In the genomic region with DNA sequence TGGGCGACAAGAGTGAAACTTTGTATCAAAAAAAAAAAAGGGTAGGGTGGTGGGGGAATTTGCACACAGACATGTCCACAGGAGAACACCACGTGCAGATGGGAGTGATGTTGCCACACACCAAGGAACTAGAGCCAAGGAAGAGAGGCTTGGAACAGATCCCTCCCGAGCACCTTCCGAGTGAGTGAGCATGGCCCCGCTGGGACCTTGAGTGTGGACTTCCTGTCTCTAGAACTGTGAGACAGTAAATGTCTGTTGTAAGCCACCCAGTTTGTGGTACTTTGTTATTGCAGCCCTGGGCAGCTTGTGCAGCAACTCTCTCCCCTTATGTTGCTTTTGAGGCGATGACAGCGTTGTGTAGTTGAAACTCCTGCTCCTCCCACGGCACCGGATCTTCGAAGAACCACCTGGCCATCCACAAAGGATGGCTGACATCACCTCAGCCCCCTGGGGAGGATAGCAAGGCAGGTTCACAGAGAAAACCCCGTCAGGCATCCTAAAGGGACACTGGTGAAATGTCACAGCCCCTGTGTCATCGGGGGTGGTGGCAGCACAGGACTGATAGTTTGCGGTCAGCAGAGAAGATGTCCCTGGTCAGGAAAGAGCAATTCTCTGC, we compare ENCODE assay signal across 2 cellular contexts.
TF ChIP-seq lines count a peak whose summit lies in the region.

No MANE protein-coding gene starts in this region.

TF ChIP-seq in A549, 52 proteins besides CTCF, POLR2A, EP300 and RAD21 (continued from another document):
- TF ChIP-seq EHF (CRISPR knock-in tag; IDR thresholded peaks at IDR 0.05) (no peak), RARB (CRISPR knock-in tag; IDR thresholded peaks at IDR 0.05) (no peak), CEBPB (IDR thresholded peaks at IDR 0.05) (no peak), HEYL (CRISPR knock-in tag; IDR thresholded peaks at IDR 0.05) (no peak), MAFK (IDR thresholded peaks at IDR 0.05; ENCODE audit: partially characterized antibody) (no peak), CHD4 (IDR thresholded peaks at IDR 0.05; ENCODE audit: borderline replicate concordance) (no peak), EHMT2 (IDR thresholded peaks at IDR 0.05; ENCODE audit: low read depth) (no peak), CHD2 (IDR thresholded peaks at IDR 0.05; ENCODE audit: low read length, partially characterized antibody) (no peak), HMGXB4 (CRISPR knock-in tag; IDR thresholded peaks at IDR 0.05; ENCODE audit: borderline replicate concordance) (no peak), ZFP36 (IDR thresholded peaks at IDR 0.05; ENCODE audit: borderline replicate concordance, partially characterized antibody) (no peak), HOXA7 (CRISPR knock-in tag; IDR thresholded peaks at IDR 0.05) (no peak), KDM1A (IDR thresholded peaks at IDR 0.05; ENCODE audit: low read depth) (no peak), TFCP2L1 (CRISPR knock-in tag; IDR thresholded peaks at IDR 0.05) (no peak)
- TF ChIP-seq, protein P1, sequence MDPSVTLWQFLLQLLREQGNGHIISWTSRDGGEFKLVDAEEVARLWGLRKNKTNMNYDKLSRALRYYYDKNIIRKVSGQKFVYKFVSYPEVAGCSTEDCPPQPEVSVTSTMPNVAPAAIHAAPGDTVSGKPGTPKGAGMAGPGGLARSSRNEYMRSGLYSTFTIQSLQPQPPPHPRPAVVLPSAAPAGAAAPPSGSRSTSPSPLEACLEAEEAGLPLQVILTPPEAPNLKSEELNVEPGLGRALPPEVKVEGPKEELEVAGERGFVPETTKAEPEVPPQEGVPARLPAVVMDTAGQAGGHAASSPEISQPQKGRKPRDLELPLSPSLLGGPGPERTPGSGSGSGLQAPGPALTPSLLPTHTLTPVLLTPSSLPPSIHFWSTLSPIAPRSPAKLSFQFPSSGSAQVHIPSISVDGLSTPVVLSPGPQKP (IDR thresholded peaks at IDR 0.05; ENCODE audit: low read depth, low read length), result no peak
- TF ChIP-seq, protein P2, sequence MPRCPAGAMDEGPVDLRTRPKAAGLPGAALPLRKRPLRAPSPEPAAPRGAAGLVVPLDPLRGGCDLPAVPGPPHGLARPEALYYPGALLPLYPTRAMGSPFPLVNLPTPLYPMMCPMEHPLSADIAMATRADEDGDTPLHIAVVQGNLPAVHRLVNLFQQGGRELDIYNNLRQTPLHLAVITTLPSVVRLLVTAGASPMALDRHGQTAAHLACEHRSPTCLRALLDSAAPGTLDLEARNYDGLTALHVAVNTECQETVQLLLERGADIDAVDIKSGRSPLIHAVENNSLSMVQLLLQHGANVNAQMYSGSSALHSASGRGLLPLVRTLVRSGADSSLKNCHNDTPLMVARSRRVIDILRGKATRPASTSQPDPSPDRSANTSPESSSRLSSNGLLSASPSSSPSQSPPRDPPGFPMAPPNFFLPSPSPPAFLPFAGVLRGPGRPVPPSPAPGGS (IDR thresholded peaks at IDR 0.05), result no peak

TF ChIP-seq in liver, 16 proteins besides CTCF, POLR2A, EP300 and RAD21 (continued from another document):
- TF ChIP-seq ZBTB33 (IDR thresholded peaks at IDR 0.05) (peak; percentile 43), FOXA1 (IDR thresholded peaks at IDR 0.05) (no peak), SP1 (IDR thresholded peaks at IDR 0.05) (peak; percentile 37), REST (IDR thresholded peaks at IDR 0.05) (peak; percentile 17), GABPA (IDR thresholded peaks at IDR 0.05 in 1 of 2, conservative IDR thresholded peaks at IDR 0.05 in 1 of 2) (no peak), MAX (IDR thresholded peaks at IDR 0.05) (peak; percentile 50), RXRA (IDR thresholded peaks at IDR 0.05) (peak in 1 of 2 donors; percentile 74)
